In genomic region chr14:55129086-55129427, GRCh38 we compare ENCODE assay signal across 8 cellular contexts. TPM values are rescaled to one million over a fixed set of nuclear protein-coding genes. Genes with fewer than 3 reads are reported as not detected.
DNase-seq lines count a peak whose midpoint lies in the region; ATAC-seq and TF ChIP-seq lines count a peak whose summit lies in the region.

Gene LGALS3 (plus strand): TSS chr14:55129252. CDS start chr14:55137374, 8,122 bp downstream.

- peak within 1 kb of the TSS; percentile 80 for H3K4me3 Mint-ChIP-seq in activated naive CD8-positive, alpha-beta T cell

- H4K20me1 ChIP-seq in OCI-LY3 (ENCODE audit: insufficient read depth, low read length) = peaks cover 17% of the 10 kb centered on the region

- H3K9me3 ChIP-seq in OCI-LY3 (ENCODE audit: insufficient read depth, low read length) (no peaks in the 10 kb centered on the region), cardiac muscle cell (ENCODE audit: low read depth) (no peaks in the 10 kb centered on the region), parathyroid adenoma (ENCODE audit: control insufficient read depth, low read length) (no peaks in the 10 kb centered on the region)

- H3K4me1 ChIP-seq in OCI-LY3 (ENCODE audit: low read length) = peaks cover 36% of the 10 kb centered on the region
- H3K4me1 ChIP-seq in cardiac muscle cell (ENCODE audit: low read depth) = peaks cover 1% of the 10 kb centered on the region
- no peaks in the 10 kb centered on the region for H3K4me1 ChIP-seq in parathyroid adenoma

- H3K27ac ChIP-seq in OCI-LY3 (ENCODE audit: low read length) (peak within 1 kb of the TSS; percentile 85), cardiac muscle cell (no peak within 1 kb of the TSS), parathyroid adenoma (peak within 1 kb of the TSS; percentile 22)

- peaks cover 9% of the 10 kb centered on the region for H3K4me1 Mint-ChIP-seq in activated naive CD8-positive, alpha-beta T cell (ENCODE audit: low read depth)

- no peaks in the 10 kb centered on the region for H3K9me3 Mint-ChIP-seq in activated naive CD8-positive, alpha-beta T cell (ENCODE audit: low read depth)

- H3K27me3 ChIP-seq in OCI-LY3 (ENCODE audit: low read depth, low read length) (0 out of 2 replicates have a peak, but pooled peaks cover 4% of the 10 kb centered on the region), cardiac muscle cell (peaks cover 52% of the 10 kb centered on the region), parathyroid adenoma (ENCODE audit: control insufficient read depth, insufficient read depth, low read length) (no peaks in the 10 kb centered on the region)

- H3K36me3 ChIP-seq in OCI-LY3 (replicated peaks; ENCODE audit: low read depth, low read length) (peaks cover 28% of the 10 kb centered on the region), cardiac muscle cell (no peaks in the 10 kb centered on the region), parathyroid adenoma (ENCODE audit: control insufficient read depth, insufficient read depth, low read length) (no peaks in the 10 kb centered on the region)

- no peaks in the 10 kb centered on the region for H3K36me3 Mint-ChIP-seq in activated naive CD8-positive, alpha-beta T cell

- peaks cover 12% of the 10 kb centered on the region for H3K27me3 Mint-ChIP-seq in activated naive CD8-positive, alpha-beta T cell

- no peak for TF ChIP-seq CTCF in OCI-LY3 (IDR thresholded peaks at IDR 0.05; ENCODE audit: low read depth, low read length)
- no peak for TF ChIP-seq CTCF in cardiac muscle cell (IDR thresholded peaks at IDR 0.05; ENCODE audit: low read depth, low read length)
- TF ChIP-seq CTCF in parathyroid adenoma (IDR thresholded peaks at IDR 0.05) = no peak

- H3K27ac Mint-ChIP-seq in activated naive CD8-positive, alpha-beta T cell = no peak within 1 kb of the TSS

- peak within 1 kb of the TSS; percentile 94 for H3K9ac ChIP-seq in OCI-LY3 (ENCODE audit: low read length)
- H3K9ac ChIP-seq in parathyroid adenoma = no peak within 1 kb of the TSS

- peak within 1 kb of the TSS; percentile 61 for H2AFZ ChIP-seq in OCI-LY3 (ENCODE audit: low read depth, low read length)
- peak within 1 kb of the TSS; percentile 91 for H2AFZ ChIP-seq in parathyroid adenoma

- H3K4me3 ChIP-seq in OCI-LY3 (ENCODE audit: low read length) (peak within 1 kb of the TSS; percentile 81), cardiac muscle cell (peak within 1 kb of the TSS; percentile 61), parathyroid adenoma (ENCODE audit: low read depth, low read length) (peak within 1 kb of the TSS; percentile 41)

- H3K79me2 ChIP-seq in OCI-LY3 (ENCODE audit: low read length) = peaks cover 40% of the 10 kb centered on the region
- no peaks in the 10 kb centered on the region for H3K79me2 ChIP-seq in parathyroid adenoma

- H3K4me2 ChIP-seq in OCI-LY3 (ENCODE audit: low read length) (peak within 1 kb of the TSS; percentile 74), parathyroid adenoma (ENCODE audit: low read length) (peak within 1 kb of the TSS; percentile 70)

- peak; percentile 45 for ATAC-seq in HG02840 (IDR thresholded peaks at IDR 0.05; ENCODE audit: low FRiP score, unreplicated experiment)

- DNase-seq in activated T-cell treated with anti-CD3 and anti-CD28 coated beads for 1 hour (ENCODE audit: low read depth) (peak; percentile 21), activated T-cell treated with anti-CD3 and anti-CD28 coated beads for 4 hours (no peak), cardiac muscle cell (ENCODE audit: low read depth in 1 of 2, low spot score in 1 of 2) (peak; percentile 75 to 80), COR-L47 (lab: John Stamatoyannopoulos, UW) (no peak)

RNA-seq across cellular contexts. Expression of gene LGALS3, which starts in this region (rescaled TPM):
- total RNA-seq in cardiac muscle cell = 33.2 and 51.8 TPM in 2 replicates
- polyA plus RNA-seq in cardiac muscle cell = 55.3 and 60.3 TPM in 2 replicates

Comparison
In these comparisons a context has a peak if more than half of its experiments do, and no peak if none do; other contexts are left out.
1. DNase-seq: peak in activated T-cell treated with anti-CD3 and anti-CD28 coated beads for 1 hour (single experiment) and cardiac muscle cell (2 of 2); none in activated T-cell treated with anti-CD3 and anti-CD28 coated beads for 4 hours (single experiment) and COR-L47 (single experiment).
2. Peak in every context shown above with its lines, with median percentiles within 50 percentile points of each other: H3K4me3 ChIP-seq.